ENCODE assay signal across 8 cellular contexts in the genomic region with DNA sequence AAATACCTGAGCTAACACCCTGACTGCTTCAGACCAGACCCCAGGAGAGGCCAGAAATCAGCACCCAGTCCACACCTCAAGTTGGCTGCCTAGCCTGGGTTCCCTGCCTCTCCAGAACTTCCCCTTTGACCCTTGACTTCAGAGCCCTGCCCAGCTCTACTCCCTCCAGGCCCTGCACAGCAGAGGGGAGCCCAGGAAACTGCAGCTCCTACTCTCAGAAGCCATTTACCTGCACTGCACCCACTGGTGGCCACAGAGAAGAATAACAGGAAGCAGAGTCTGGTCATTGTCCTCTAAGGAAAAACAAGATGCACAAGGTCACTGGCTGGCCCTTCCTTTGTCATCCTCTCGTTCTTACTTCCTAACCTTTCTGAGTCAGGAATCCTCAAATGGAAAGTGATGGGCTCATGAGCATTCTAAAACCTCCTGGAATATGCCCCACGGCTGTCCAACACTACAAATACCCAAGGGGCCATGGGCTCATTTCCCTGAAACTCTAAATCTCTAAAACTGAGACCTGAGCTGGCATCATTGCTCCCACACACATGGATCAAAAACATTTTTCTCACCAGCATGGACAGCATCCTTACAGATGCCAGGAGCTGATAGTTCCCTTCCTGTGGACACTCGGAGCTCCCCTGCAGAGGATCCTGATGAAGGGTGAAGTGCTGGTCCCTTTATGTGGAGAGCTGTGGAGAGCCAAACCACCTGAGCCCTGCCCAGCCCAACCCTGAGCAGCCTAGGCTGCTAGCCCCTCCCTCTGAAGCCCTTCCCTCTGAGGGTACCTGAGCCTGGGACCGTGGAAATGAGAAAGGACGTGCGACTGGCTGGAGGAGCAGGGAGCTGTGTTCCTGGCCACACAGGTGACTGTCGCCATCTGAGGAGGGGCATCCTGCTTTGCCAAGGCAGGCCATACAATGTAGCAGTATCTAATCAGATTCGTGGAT.
DNase-seq lines count a peak whose midpoint lies in the region; ATAC-seq and TF ChIP-seq lines count a peak whose summit lies in the region.

Gene ITLN2 (minus strand): TSS at position 652 of the 947 bp plus-strand sequence. CDS start 68 bp downstream, at position 584.

- ATAC-seq in HG03095 (IDR thresholded peaks at IDR 0.05; ENCODE audit: unreplicated experiment) = peak; percentile 59
- peak; percentile 34; the same call in 1 of the 3 replicates for ATAC-seq in RWPE2 (ENCODE audit: low read depth)

- peaks cover 16% of the 10 kb centered on the region for H3K4me1 ChIP-seq in RWPE2 (ENCODE audit: insufficient read depth, poor library complexity, severe bottlenecking)
- no peaks in the 10 kb centered on the region for H3K4me1 ChIP-seq in tibial artery

- H3K27me3 ChIP-seq in RWPE2 (ENCODE audit: insufficient read depth, poor library complexity, severe bottlenecking) (no peaks in the 10 kb centered on the region), tibial artery (no peaks in the 10 kb centered on the region)

- DNase-seq in GM03348 (ENCODE audit: low spot score) = peak; percentile 34
- DNase-seq in RWPE2 (ENCODE audit: low spot score) = no peak
- DNase-seq in activated naive CD4-positive, alpha-beta T cell treated with anti-CD3 and anti-CD28 coated beads, Interleukin-2, amount 50 U/mL, for 16 hours = peak; percentile 41
- peak; percentile 38 for DNase-seq in iris pigment epithelial cell (ENCODE audit: low read depth)
- peak; percentile 11 to 12 for DNase-seq in stimulated activated CD8-positive, alpha-beta memory T cell treated with anti-CD3 and anti-CD28 coated beads, Interleukin-2, amount 100 ng/mL, for 48 hours (ENCODE audit: low read depth in 2 of 2)
- no peak for DNase-seq in NCI-H1105 treated with DMSO at 0.1 percent for 48 hours (lab: John Stamatoyannopoulos, UW)
- no peak for DNase-seq in tibial artery

- H3K27ac ChIP-seq in RWPE2 (ENCODE audit: poor library complexity, severe bottlenecking) (no peak within 1 kb of the TSS), tibial artery (no peak within 1 kb of the TSS)

- H3K4me3 ChIP-seq in RWPE2 (ENCODE audit: severe bottlenecking) (no peak within 1 kb of the TSS), tibial artery (no peak within 1 kb of the TSS)

- H3K36me3 ChIP-seq in RWPE2 (ENCODE audit: low read depth) = no peaks in the 10 kb centered on the region
- H3K36me3 ChIP-seq in tibial artery = no peaks in the 10 kb centered on the region

- intact Hi-C loops in tibial artery (cut with DNase I; ENCODE audit: low total_unique reads) = no loop called here

- H3K9me3 ChIP-seq in RWPE2 (ENCODE audit: severe bottlenecking) (no peaks in the 10 kb centered on the region), tibial artery (no peaks in the 10 kb centered on the region)

- TF ChIP-seq CTCF in RWPE2 (IDR thresholded peaks at IDR 0.05; ENCODE audit: poor library complexity, severe bottlenecking) (peak; percentile 59), tibial artery (IDR thresholded peaks at IDR 0.05) (peak in 1 of 2 experiments; percentile 38)

Comparison
In these comparisons a context has a peak if more than half of its experiments do, and no peak if none do; other contexts are left out.
1. DNase-seq: peak in GM03348 (single experiment), activated naive CD4-positive, alpha-beta T cell treated with anti-CD3 and anti-CD28 coated beads, Interleukin-2, amount 50 U/mL, for 16 hours (single experiment), iris pigment epithelial cell (single experiment) and stimulated activated CD8-positive, alpha-beta memory T cell treated with anti-CD3 and anti-CD28 coated beads, Interleukin-2, amount 100 ng/mL, for 48 hours (2 of 2); none in RWPE2 (single experiment), NCI-H1105 treated with DMSO at 0.1 percent for 48 hours (single experiment) and tibial artery (0 of 2).